ENCODE assay signal across 8 cellular contexts in the genomic region with DNA sequence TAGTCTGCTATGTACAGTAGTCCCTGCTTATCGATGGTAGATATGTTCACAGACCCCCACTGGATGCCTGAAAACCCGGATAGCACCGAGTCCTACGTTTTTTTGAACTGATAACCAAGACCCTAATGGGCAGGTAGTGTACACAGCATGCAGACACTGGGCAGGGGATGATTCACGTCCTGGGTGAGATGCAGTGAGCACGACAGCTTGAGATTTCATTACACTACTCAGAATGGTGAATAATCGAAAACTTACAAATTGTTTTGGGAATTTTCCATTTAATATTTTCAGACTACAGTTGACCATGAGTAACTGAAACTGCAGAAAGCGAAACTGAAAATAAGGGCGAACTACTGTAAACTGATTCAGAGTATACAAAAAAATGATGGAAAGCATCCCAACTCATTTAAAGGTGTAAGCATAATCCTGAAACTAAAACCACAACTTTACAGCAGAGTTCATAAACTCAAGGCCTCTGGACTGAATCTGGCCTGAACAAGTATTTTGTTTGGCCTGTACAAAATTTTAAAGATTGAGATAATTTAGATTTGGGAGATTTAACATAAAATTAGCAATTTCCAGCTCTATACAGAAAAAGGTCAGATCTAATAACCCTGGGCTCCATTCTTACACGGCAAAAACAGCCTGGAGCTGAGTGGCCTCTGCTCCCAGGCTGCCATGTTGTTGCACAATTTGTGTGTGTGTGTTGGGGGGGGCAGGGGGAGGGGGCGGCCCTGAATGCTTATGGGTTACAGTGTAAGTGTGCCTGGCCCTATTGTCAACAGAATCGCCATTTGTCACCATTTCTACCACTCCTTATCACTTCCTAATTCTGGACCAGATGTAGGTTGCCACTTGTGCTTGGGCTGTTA. TPM values are rescaled to one million over a fixed set of nuclear protein-coding genes. Genes with fewer than 3 reads are reported as not detected.
DNase-seq lines count a peak whose midpoint lies in the region; ATAC-seq and TF ChIP-seq lines count a peak whose summit lies in the region.

No MANE protein-coding gene starts in this region.

- H3K36me3 ChIP-seq in RWPE2 (ENCODE audit: low read depth), result peaks cover 33% of the 10 kb centered on the region
- H3K36me3 ChIP-seq in mucosa of rectum (ENCODE audit: control insufficient read depth in 2 of 2, insufficient read depth in 2 of 2, low read length in 2 of 2), result no peaks in the 10 kb centered on the region
- H3K36me3 ChIP-seq in urinary bladder (ENCODE audit: insufficient read depth), result no peaks in the 10 kb centered on the region

- H3K27ac ChIP-seq in RWPE2 (ENCODE audit: poor library complexity, severe bottlenecking), result peak overlapping the region; percentile 47
- peak overlapping the region; percentile 49 to 54 for H3K27ac ChIP-seq in mucosa of rectum (ENCODE audit: low read depth in 2 of 2, low read length in 2 of 2)
- H3K27ac ChIP-seq in urinary bladder (ENCODE audit: low read depth), result peak overlapping the region; percentile 54

- TF ChIP-seq CTCF in RWPE2 (IDR thresholded peaks at IDR 0.05; ENCODE audit: poor library complexity, severe bottlenecking) (no peak), choroid plexus epithelial cell (conservative IDR thresholded peaks at IDR 0.05; ENCODE audit: low read depth, low read length) (no peak)

- DNase-seq in SIG-M5 treated with dmso at 0.1 percent for 504 hours (lab: John Stamatoyannopoulos, UW; ENCODE audit: unreplicated experiment) (peak; percentile 48), SIG-M5 (lab: John Stamatoyannopoulos, UW) (no peak), RWPE2 (ENCODE audit: low spot score) (no peak), choroid plexus epithelial cell (ENCODE audit: low read depth) (peak; percentile 76), C1 segment of cervical spinal cord (lab: John Stamatoyannopoulos, UW) (no peak)

- H3K27me3 ChIP-seq in RWPE2 (ENCODE audit: insufficient read depth, poor library complexity, severe bottlenecking) (no peaks in the 10 kb centered on the region), mucosa of rectum (ENCODE audit: control insufficient read depth in 2 of 2, insufficient read depth in 2 of 2, low read length in 2 of 2) (no peaks in the 10 kb centered on the region)

- H3K4me1 ChIP-seq in RWPE2 (ENCODE audit: insufficient read depth, poor library complexity, severe bottlenecking), result peaks cover 17% of the 10 kb centered on the region
- peaks cover 0 to 4% of the 10 kb centered on the region in 2 donors for H3K4me1 ChIP-seq in mucosa of rectum (ENCODE audit: control insufficient read depth in 2 of 2, insufficient read depth in 2 of 2, low read length in 2 of 2)
- H3K4me1 ChIP-seq in urinary bladder (ENCODE audit: insufficient read depth), result no peaks in the 10 kb centered on the region

- H3K9ac ChIP-seq in mucosa of rectum (ENCODE audit: low read depth in 1 of 2, low read length in 2 of 2), result peak overlapping the region in 1 of 2 donors; percentile 47

- no peaks in the 10 kb centered on the region for H3K9me3 ChIP-seq in RWPE2 (ENCODE audit: severe bottlenecking)
- H3K9me3 ChIP-seq in mucosa of rectum (ENCODE audit: control insufficient read depth in 2 of 2, low read length in 2 of 2), result no peaks in the 10 kb centered on the region

- WGBS in urinary bladder, result 37% methylated on average over 12 of the region's 12 CpGs

- H3K4me3 ChIP-seq in RWPE2 (ENCODE audit: severe bottlenecking) (no peak overlapping the region), choroid plexus epithelial cell (ENCODE audit: low read depth, low read length) (peak overlapping the region; percentile 49), mucosa of rectum (ENCODE audit: low read length in 2 of 2) (peak overlapping the region; percentile 45 to 59), urinary bladder (ENCODE audit: low read depth, low read length) (peak overlapping the region; percentile 8)

- ATAC-seq in RWPE2 (ENCODE audit: low read depth) (peak; percentile 82), HG02798 (IDR thresholded peaks at IDR 0.05; ENCODE audit: poor library complexity, unreplicated experiment) (no peak)

RNA-seq across cellular contexts. Expression of a gene that starts 34.9 kb away (rescaled TPM):
- 11.7 TPM for total RNA-seq in urinary bladder
- 6.4 TPM for polyA plus RNA-seq in urinary bladder

Comparison
In these comparisons a context has a peak if more than half of its experiments do, and no peak if none do; other contexts are left out.
1. DNase-seq: peak in SIG-M5 treated with dmso at 0.1 percent for 504 hours (single experiment) and choroid plexus epithelial cell (single experiment); none in SIG-M5 (single experiment), RWPE2 (single experiment) and C1 segment of cervical spinal cord (0 of 14).
2. Peak in every context shown above with its lines, with median percentiles within 50 percentile points of each other: H3K27ac ChIP-seq.